ENCODE assay signal across 18 cellular contexts in the genomic region with DNA sequence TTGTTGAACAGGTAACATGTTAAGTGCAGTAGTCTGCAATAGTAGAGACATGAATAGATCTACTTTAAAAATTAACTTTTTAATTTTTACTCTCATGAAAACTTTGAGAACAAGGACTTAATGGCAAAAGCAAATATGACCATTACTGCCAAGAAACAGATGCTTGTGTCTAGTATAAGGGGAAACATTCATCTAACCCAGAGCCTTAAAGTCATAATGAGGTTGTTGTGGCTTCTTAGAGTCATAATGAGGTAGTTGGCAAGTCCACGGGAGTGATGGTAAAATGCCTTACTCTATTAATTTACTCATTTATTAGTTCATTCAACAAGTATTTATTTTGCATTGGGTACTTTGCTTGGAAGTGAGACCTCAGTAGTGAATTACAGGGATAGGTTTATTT.
DNase-seq lines count a peak whose midpoint lies in the region; ATAC-seq lines count a peak whose summit lies in the region.
"Had no signal": no experiment of that assay in that cellular context is flagged by ENCODE, and none has a peak within 500 bp of the region (broad histone marks: within the 10 kb centered on the region; RNA-seq: fewer than 3 reads in every experiment).

No MANE protein-coding gene starts in this region.

- H3K4me3 ChIP-seq in SK-N-MC = peak overlapping the region; percentile 77
- H3K4me3 ChIP-seq: BLaER1 treated with 17β-estradiol and CSF1 and Interleukin-3, amounts not matched to agents 10 nM and 100 nM had no signal

- no peak overlapping the region for H3K4me3 Mint-ChIP-seq in central memory CD8-positive, alpha-beta T cell
- H3K4me3 Mint-ChIP-seq in natural killer cell treated with Interleukin-12 subunit alpha and Interleukin-12 subunit beta and Interleukin-15 and Interleukin-18, amount 100 ng/mL, for 72 hours = peak overlapping the region; percentile 26
- H3K4me3 Mint-ChIP-seq in activated CD8-positive, alpha-beta memory T cell treated with anti-CD3 and anti-CD28 coated beads, Interleukin-2, amount 10 ng/mL, durations not matched to agents 7 days and 5 days = no peak overlapping the region
- H3K4me3 Mint-ChIP-seq: B cell; CD4-positive, alpha-beta T cell; CD8-positive, alpha-beta T cell had no signal

- H3K27ac Mint-ChIP-seq in central memory CD8-positive, alpha-beta T cell (ENCODE audit: low read depth) = peak overlapping the region; percentile 71
- peak overlapping the region in 1 of 2 donors; percentile 62 for H3K27ac Mint-ChIP-seq in natural killer cell treated with Interleukin-12 subunit alpha and Interleukin-12 subunit beta and Interleukin-15 and Interleukin-18, amount 100 ng/mL, for 72 hours
- no peak overlapping the region for H3K27ac Mint-ChIP-seq in activated CD8-positive, alpha-beta memory T cell treated with anti-CD3 and anti-CD28 coated beads, Interleukin-2, amount 10 ng/mL, durations not matched to agents 7 days and 5 days
- H3K27ac Mint-ChIP-seq: B cell; CD4-positive, alpha-beta T cell; CD8-positive, alpha-beta T cell had no signal

- DNase-seq in SK-N-MC (ENCODE audit: low read depth, low spot score) = no peak
- no peak for DNase-seq in central memory CD8-positive, alpha-beta T cell (ENCODE audit: low spot score in 2 of 2)
- DNase-seq in natural killer cell treated with Interleukin-12 subunit alpha and Interleukin-12 subunit beta and Interleukin-15 and Interleukin-18, amount 100 ng/mL, for 72 hours (ENCODE audit: low spot score) = no peak
- DNase-seq in activated CD8-positive, alpha-beta memory T cell treated with anti-CD3 and anti-CD28 coated beads, Interleukin-2, amount 10 ng/mL, durations not matched to agents 7 days and 5 days = no peak
- DNase-seq in T-helper 9 cell = no peak
- no peak for DNase-seq in HUDEP-2 (lab: John Stamatoyannopoulos, UW; ENCODE audit: unreplicated experiment in 76 of 76)
- DNase-seq: 8988T; AML-193; Caco-2; Calu3; CD4-positive, alpha-beta T cell; CD8-positive, alpha-beta T cell; DMS79 treated with DMSO at 0.1 percent for 48 hours; GF-D8 had no signal

- no peaks in the 10 kb centered on the region for H3K36me3 Mint-ChIP-seq in central memory CD8-positive, alpha-beta T cell (ENCODE audit: insufficient read depth)
- no peaks in the 10 kb centered on the region for H3K36me3 Mint-ChIP-seq in natural killer cell treated with Interleukin-12 subunit alpha and Interleukin-12 subunit beta and Interleukin-15 and Interleukin-18, amount 100 ng/mL, for 72 hours
- H3K36me3 Mint-ChIP-seq in activated CD8-positive, alpha-beta memory T cell treated with anti-CD3 and anti-CD28 coated beads, Interleukin-2, amount 10 ng/mL, durations not matched to agents 7 days and 5 days = no peaks in the 10 kb centered on the region
- H3K36me3 Mint-ChIP-seq: CD8-positive, alpha-beta T cell had no signal

- CTCF ChIA-PET in activated CD8-positive, alpha-beta memory T cell treated with anti-CD3 and anti-CD28 coated beads, Interleukin-2, amount 10 ng/mL, durations not matched to agents 7 days and 5 days (lab: Charles Lee) = no interaction called here

- H3K36me3 ChIP-seq in SK-N-MC (ENCODE audit: insufficient read depth, low read length) = no peaks in the 10 kb centered on the region

- H3K27me3 Mint-ChIP-seq in central memory CD8-positive, alpha-beta T cell = no peaks in the 10 kb centered on the region
- H3K27me3 Mint-ChIP-seq in natural killer cell treated with Interleukin-12 subunit alpha and Interleukin-12 subunit beta and Interleukin-15 and Interleukin-18, amount 100 ng/mL, for 72 hours = no peaks in the 10 kb centered on the region
- no peaks in the 10 kb centered on the region for H3K27me3 Mint-ChIP-seq in activated CD8-positive, alpha-beta memory T cell treated with anti-CD3 and anti-CD28 coated beads, Interleukin-2, amount 10 ng/mL, durations not matched to agents 7 days and 5 days
- H3K27me3 Mint-ChIP-seq: B cell; CD4-positive, alpha-beta T cell had no signal

- peak overlapping the region; percentile 13 for H3K9ac ChIP-seq in SK-N-MC (ENCODE audit: insufficient read length)
- H3K9ac ChIP-seq: BLaER1 treated with 17β-estradiol and CSF1 and Interleukin-3, amounts not matched to agents 10 nM and 100 nM had no signal

- peak overlapping the region; percentile 98 for H3K27ac ChIP-seq in SK-N-MC
- H3K27ac ChIP-seq: C4-2B had no signal

- H3K9me3 ChIP-seq in SK-N-MC (ENCODE audit: low read depth, low read length) = no peaks in the 10 kb centered on the region
- H3K9me3 ChIP-seq: Caco-2 had no signal

- H3K9me3 Mint-ChIP-seq in central memory CD8-positive, alpha-beta T cell = no peaks in the 10 kb centered on the region
- no peaks in the 10 kb centered on the region for H3K9me3 Mint-ChIP-seq in natural killer cell treated with Interleukin-12 subunit alpha and Interleukin-12 subunit beta and Interleukin-15 and Interleukin-18, amount 100 ng/mL, for 72 hours
- H3K9me3 Mint-ChIP-seq in activated CD8-positive, alpha-beta memory T cell treated with anti-CD3 and anti-CD28 coated beads, Interleukin-2, amount 10 ng/mL, durations not matched to agents 7 days and 5 days (ENCODE audit: low read depth) = no peaks in the 10 kb centered on the region
- H3K9me3 Mint-ChIP-seq: CD4-positive, alpha-beta T cell; CD8-positive, alpha-beta T cell had no signal

- peaks cover 19% of the 10 kb centered on the region for H3K4me1 Mint-ChIP-seq in central memory CD8-positive, alpha-beta T cell
- H3K4me1 Mint-ChIP-seq in natural killer cell treated with Interleukin-12 subunit alpha and Interleukin-12 subunit beta and Interleukin-15 and Interleukin-18, amount 100 ng/mL, for 72 hours (ENCODE audit: low read depth in 2 of 2) = peaks cover 25 to 31% of the 10 kb centered on the region in 2 donors
- no peaks in the 10 kb centered on the region for H3K4me1 Mint-ChIP-seq in activated CD8-positive, alpha-beta memory T cell treated with anti-CD3 and anti-CD28 coated beads, Interleukin-2, amount 10 ng/mL, durations not matched to agents 7 days and 5 days

- ATAC-seq in central memory CD8-positive, alpha-beta T cell (replicated peaks; ENCODE audit: extremely low read depth, poor library complexity, severe bottlenecking) = no peak
- no peak for ATAC-seq in natural killer cell treated with Interleukin-12 subunit alpha and Interleukin-12 subunit beta and Interleukin-15 and Interleukin-18, amount 100 ng/mL, for 72 hours
- no peak for ATAC-seq in HG02610 (IDR thresholded peaks at IDR 0.05; ENCODE audit: unreplicated experiment)
- no peak for ATAC-seq in activated CD8-positive, alpha-beta memory T cell treated with anti-CD3 and anti-CD28 coated beads, Interleukin-2, amount 10 ng/mL, durations not matched to agents 7 days and 5 days
- ATAC-seq: CD8-positive, alpha-beta T cell had no signal
